ENCODE assay signal across 9 cellular contexts in the genomic region with DNA sequence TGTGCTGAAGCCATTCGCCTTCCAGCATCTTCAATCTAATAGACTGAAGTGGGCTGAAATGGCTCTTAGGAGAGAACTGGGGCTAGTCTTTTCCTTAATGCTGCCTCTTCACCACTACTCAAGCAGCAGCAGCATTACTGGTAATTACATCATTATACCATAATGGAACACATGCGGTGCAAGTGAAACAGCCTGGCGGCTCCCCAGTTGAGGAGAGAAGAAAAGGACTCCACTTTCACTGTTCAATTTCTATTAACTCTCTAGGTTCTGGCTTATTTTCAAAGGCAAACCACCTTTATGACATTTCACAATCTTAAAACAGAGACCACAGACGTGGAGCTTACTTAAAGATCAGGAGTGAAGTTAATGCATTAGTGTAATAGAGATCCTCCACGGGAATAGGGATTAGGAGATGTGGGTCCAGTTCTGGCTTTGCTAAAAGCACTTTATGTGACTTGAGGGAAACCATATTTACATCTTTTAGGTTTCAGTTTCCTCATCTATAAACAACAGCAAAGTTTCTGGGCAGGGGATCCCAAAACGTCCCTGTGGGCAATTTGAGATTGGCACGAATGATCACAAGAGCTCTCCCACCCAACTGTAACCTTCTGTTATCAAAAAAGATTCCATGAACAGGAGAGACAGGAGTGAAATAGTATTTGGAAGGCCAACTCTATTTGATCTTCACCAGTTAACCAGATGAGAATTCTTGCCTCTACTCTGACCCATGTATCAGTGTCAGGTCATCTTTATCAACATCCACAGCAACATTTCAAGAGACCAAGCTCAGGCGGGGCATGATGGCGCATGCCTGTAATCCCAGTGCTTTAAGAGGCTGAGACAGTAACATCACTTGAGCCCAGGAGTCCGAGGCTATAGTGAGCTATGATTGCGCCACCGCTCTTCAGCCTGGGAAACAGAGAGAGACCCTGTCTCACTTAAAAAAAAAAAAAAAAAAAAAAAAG.
DNase-seq lines count a peak whose midpoint lies in the region; ATAC-seq and TF ChIP-seq lines count a peak whose summit lies in the region.
"Had no signal": no experiment of that assay in that cellular context is flagged by ENCODE, and none has a peak within 500 bp of the region (broad histone marks: within the 10 kb centered on the region; RNA-seq: fewer than 3 reads in every experiment).

No MANE protein-coding gene starts in this region.

- H3K36me3 Mint-ChIP-seq in GM23338 (ENCODE audit: low read depth) = peaks cover 4% of the 10 kb centered on the region; the same call in 2 of the 3 replicates
- peaks cover 8% of the 10 kb centered on the region for H3K36me3 Mint-ChIP-seq in endodermal cell (ENCODE audit: low read depth)
- H3K36me3 Mint-ChIP-seq in naive thymus-derived CD4-positive, alpha-beta T cell = peaks cover 0 to 35% (median 3%) of the 10 kb centered on the region in 5 donors
- H3K36me3 Mint-ChIP-seq in natural killer cell treated with Interleukin-12 subunit alpha and Interleukin-12 subunit beta and Interleukin-15 and Interleukin-18, amount 100 ng/mL, for 72 hours = no peaks in the 10 kb centered on the region
- H3K36me3 Mint-ChIP-seq: CD4-positive, CD25-positive, alpha-beta regulatory T cell had no signal

- no peak overlapping the region for H2AFZ ChIP-seq in GM23338

- no peak overlapping the region for H3K4me2 ChIP-seq in GM23338

- peaks cover 11% of the 10 kb centered on the region for H3K9me3 Mint-ChIP-seq in GM23338
- peaks cover 6% of the 10 kb centered on the region for H3K9me3 Mint-ChIP-seq in endodermal cell
- H3K9me3 Mint-ChIP-seq in naive thymus-derived CD4-positive, alpha-beta T cell = peaks cover 0 to 15% (median 0%) of the 10 kb centered on the region in 11 donors
- H3K9me3 Mint-ChIP-seq in natural killer cell treated with Interleukin-12 subunit alpha and Interleukin-12 subunit beta and Interleukin-15 and Interleukin-18, amount 100 ng/mL, for 72 hours = no peaks in the 10 kb centered on the region

- H3K27ac ChIP-seq in GM23338 (ENCODE audit: low read depth) (no peak overlapping the region), endodermal cell (ENCODE audit: low read depth, low read length) (peak overlapping the region; percentile 70)
- no peak overlapping the region for H3K27ac ChIP-seq in naive thymus-derived CD4-positive, alpha-beta T cell (ENCODE audit: low read depth, low read length)

- no peaks in the 10 kb centered on the region for H3K9me3 ChIP-seq in endodermal cell (ENCODE audit: control insufficient read depth, low read length)
- no peaks in the 10 kb centered on the region for H3K9me3 ChIP-seq in naive thymus-derived CD4-positive, alpha-beta T cell (ENCODE audit: control insufficient read depth in 2 of 3, low read length in 3 of 3)

- CTCF ChIA-PET in naive thymus-derived CD4-positive, alpha-beta T cell (lab: Charles Lee) = no interaction called here

- ATAC-seq in GM23338 = peak; percentile 46
- no peak for ATAC-seq in naive thymus-derived CD4-positive, alpha-beta T cell
- ATAC-seq in omental fat pad (ENCODE audit: low FRiP score) = no peak
- no peak for ATAC-seq in natural killer cell treated with Interleukin-12 subunit alpha and Interleukin-12 subunit beta and Interleukin-15 and Interleukin-18, amount 100 ng/mL, for 72 hours

- H3K79me2 ChIP-seq in GM23338 (replicated peaks; ENCODE audit: insufficient read depth) = no peaks in the 10 kb centered on the region; the same call in 1 of the 2 replicates

- TF ChIP-seq CTCF in AG10803 (conservative IDR thresholded peaks at IDR 0.05; ENCODE audit: low read length) (no peak), GM23338 (conservative IDR thresholded peaks at IDR 0.05; ENCODE audit: low read depth in 2 of 2) (no peak), endodermal cell (conservative IDR thresholded peaks at IDR 0.05) (no peak), omental fat pad (IDR thresholded peaks at IDR 0.05) (no peak)

- H3K4me1 ChIP-seq in GM23338 (ENCODE audit: insufficient read depth) (peaks cover 8% of the 10 kb centered on the region; the same call in 1 of the 2 replicates), endodermal cell (ENCODE audit: control insufficient read depth, insufficient read depth, low read length) (peaks cover 19% of the 10 kb centered on the region)
- no peaks in the 10 kb centered on the region for H3K4me1 ChIP-seq in naive thymus-derived CD4-positive, alpha-beta T cell (ENCODE audit: control insufficient read depth in 2 of 2, insufficient read depth in 2 of 2, low read length in 2 of 2)

- no peak overlapping the region for H3K4me3 ChIP-seq in AG10803 (ENCODE audit: low read length)
- H3K4me3 ChIP-seq in GM23338 = no peak overlapping the region
- H3K4me3 ChIP-seq in endodermal cell (ENCODE audit: low read length) = no peak overlapping the region
- no peak overlapping the region for H3K4me3 ChIP-seq in naive thymus-derived CD4-positive, alpha-beta T cell (ENCODE audit: low read length)

- H3F3A ChIP-seq in GM23338 (replicated peaks; ENCODE audit: low read depth) = no peaks in the 10 kb centered on the region

- 91 to 93% methylated on average over 5 to 12 of the region's 12 CpGs for WGBS in endodermal cell (ENCODE audit: insufficient coverage in 1 of 2, insufficient read length in 1 of 2), 2 experiments

- H3K4me1 Mint-ChIP-seq in GM23338 (peaks cover 38% of the 10 kb centered on the region), endodermal cell (peaks cover 27% of the 10 kb centered on the region)
- peaks cover 9 to 58% (median 10%) of the 10 kb centered on the region in 7 donors for H3K4me1 Mint-ChIP-seq in naive thymus-derived CD4-positive, alpha-beta T cell
- H3K4me1 Mint-ChIP-seq in natural killer cell treated with Interleukin-12 subunit alpha and Interleukin-12 subunit beta and Interleukin-15 and Interleukin-18, amount 100 ng/mL, for 72 hours (ENCODE audit: low read depth in 2 of 2) = peaks cover 0 to 6% of the 10 kb centered on the region in 2 donors

- H3K27ac Mint-ChIP-seq in GM23338 (no peak overlapping the region; the same call in 1 of the 2 replicates), endodermal cell (no peak overlapping the region)
- H3K27ac Mint-ChIP-seq in naive thymus-derived CD4-positive, alpha-beta T cell = peak overlapping the region in 1 of 9 donors; percentile 15
- no peak overlapping the region for H3K27ac Mint-ChIP-seq in natural killer cell treated with Interleukin-12 subunit alpha and Interleukin-12 subunit beta and Interleukin-15 and Interleukin-18, amount 100 ng/mL, for 72 hours
- H3K27ac Mint-ChIP-seq: CD4-positive, CD25-positive, alpha-beta regulatory T cell had no signal

- H3K9ac ChIP-seq in endodermal cell (ENCODE audit: extremely low read depth, low read length, poor library complexity, severe bottlenecking) = no peak overlapping the region

- peak; percentile 79 for DNase-seq in AG10803 (ENCODE audit: low read depth)
- DNase-seq in GM23338 (ENCODE audit: low spot score) = peak; percentile 22
- DNase-seq in NCI-H2227 (lab: John Stamatoyannopoulos, UW; ENCODE audit: unreplicated experiment) = peak; percentile 97
- DNase-seq in endodermal cell = no peak
- no peak for DNase-seq in naive thymus-derived CD4-positive, alpha-beta T cell
- no peak for DNase-seq in 8988T
- no peak for DNase-seq in omental fat pad (ENCODE audit: low spot score)
- DNase-seq in natural killer cell treated with Interleukin-12 subunit alpha and Interleukin-12 subunit beta and Interleukin-15 and Interleukin-18, amount 100 ng/mL, for 72 hours (ENCODE audit: low spot score) = no peak
- DNase-seq: CD4-positive, CD25-positive, alpha-beta regulatory T cell had no signal

- H3K27me3 ChIP-seq in GM23338 (ENCODE audit: insufficient read depth) (no peaks in the 10 kb centered on the region), endodermal cell (ENCODE audit: control insufficient read depth, insufficient read depth, low read length, poor library complexity, severe bottlenecking) (no peaks in the 10 kb centered on the region)
- no peaks in the 10 kb centered on the region for H3K27me3 ChIP-seq in naive thymus-derived CD4-positive, alpha-beta T cell (ENCODE audit: control insufficient read depth in 2 of 2, insufficient read depth in 2 of 2, low read length in 2 of 2)

- POLR2A ChIA-PET in naive thymus-derived CD4-positive, alpha-beta T cell (lab: Charles Lee) = interaction anchor here (0.7 kb wide), 1 partner anchor 62 kb away, joined by 3 read pairs; no protein-coding TSS in a partner anchor

- H3K36me3 ChIP-seq in GM23338 (ENCODE audit: insufficient read depth) (no peaks in the 10 kb centered on the region), endodermal cell (ENCODE audit: control insufficient read depth, insufficient read depth, low read length) (peaks cover 9% of the 10 kb centered on the region)
- no peaks in the 10 kb centered on the region for H3K36me3 ChIP-seq in naive thymus-derived CD4-positive, alpha-beta T cell (ENCODE audit: control insufficient read depth in 2 of 3, insufficient read depth in 3 of 3, low read length in 3 of 3)

- no peaks in the 10 kb centered on the region for H3K9me2 ChIP-seq in GM23338 (ENCODE audit: insufficient read depth)

- H3K4me3 Mint-ChIP-seq in GM23338 (no peak overlapping the region), endodermal cell (no peak overlapping the region)
- H3K4me3 Mint-ChIP-seq in naive thymus-derived CD4-positive, alpha-beta T cell = no peak overlapping the region
- no peak overlapping the region for H3K4me3 Mint-ChIP-seq in natural killer cell treated with Interleukin-12 subunit alpha and Interleukin-12 subunit beta and Interleukin-15 and Interleukin-18, amount 100 ng/mL, for 72 hours
- H3K4me3 Mint-ChIP-seq: CD4-positive, CD25-positive, alpha-beta regulatory T cell had no signal

- H4K20me1 ChIP-seq in GM23338 (replicated peaks; ENCODE audit: insufficient read depth) = no peaks in the 10 kb centered on the region; the same call in 1 of the 2 replicates

- intact Hi-C loops in naive thymus-derived CD4-positive, alpha-beta T cell (cut with micrococcal nuclease) = no loop called here

- H3K27me3 Mint-ChIP-seq in GM23338 (ENCODE audit: insufficient read depth, low read depth, poor library complexity) (no peaks in the 10 kb centered on the region), endodermal cell (ENCODE audit: insufficient read depth) (no peaks in the 10 kb centered on the region)
- peaks cover 0 to 12% (median 0%) of the 10 kb centered on the region in 5 donors for H3K27me3 Mint-ChIP-seq in naive thymus-derived CD4-positive, alpha-beta T cell
- H3K27me3 Mint-ChIP-seq in natural killer cell treated with Interleukin-12 subunit alpha and Interleukin-12 subunit beta and Interleukin-15 and Interleukin-18, amount 100 ng/mL, for 72 hours = peaks cover 2 to 10% of the 10 kb centered on the region in 2 donors

TF ChIP-seq in GM23338, 12 proteins besides CTCF, POLR2A, EP300 and RAD21 (continues in another document):
- no peak for TF ChIP-seq ZNF331 (CRISPR knock-in tag; IDR thresholded peaks at IDR 0.05; ENCODE audit: low read depth)
- TF ChIP-seq JUNB (IDR thresholded peaks at IDR 0.05; ENCODE audit: unreplicated experiment) = no peak
- TF ChIP-seq CREB1 (CRISPR knock-in tag; IDR thresholded peaks at IDR 0.05; ENCODE audit: low read depth) = no peak
- TF ChIP-seq NANOG (IDR thresholded peaks at IDR 0.05; ENCODE audit: borderline replicate concordance) = no peak

Comparison
In these comparisons a context has a peak if more than half of its experiments do, and no peak if none do; other contexts are left out.
1. DNase-seq: peak in AG10803 (single experiment), GM23338 (single experiment) and NCI-H2227 (single experiment); none in endodermal cell (single experiment), naive thymus-derived CD4-positive, alpha-beta T cell (0 of 9), 8988T (single experiment), omental fat pad (single experiment) and natural killer cell treated with Interleukin-12 subunit alpha and Interleukin-12 subunit beta and Interleukin-15 and Interleukin-18, amount 100 ng/mL, for 72 hours (single experiment).